ENCODE assay signal across 1 cellular context in the genomic region with DNA sequence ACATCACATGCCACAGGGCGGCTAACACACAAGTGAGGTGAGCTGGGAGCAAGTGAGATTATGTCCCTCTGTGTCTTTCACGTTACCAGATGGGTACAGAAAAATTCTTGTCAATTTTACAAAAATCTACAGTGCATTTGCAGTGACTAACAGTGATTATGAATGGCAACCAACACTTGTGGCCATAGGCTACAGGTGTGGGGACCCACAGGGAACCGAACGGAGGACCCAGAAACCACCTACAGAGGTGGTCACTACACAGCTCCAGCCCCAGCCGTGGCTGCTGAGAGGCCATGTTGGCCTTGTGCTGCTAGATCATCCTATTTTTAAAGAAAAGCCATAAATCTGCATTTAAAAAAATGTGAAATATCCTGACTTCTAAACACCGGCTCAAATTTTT.
TF ChIP-seq lines count a peak whose summit lies in the region.

No MANE protein-coding gene starts in this region.

TF ChIP-seq in GM12878, 131 proteins besides CTCF, POLR2A, EP300 and RAD21 (continued from another document):
- TF ChIP-seq, protein P1, sequence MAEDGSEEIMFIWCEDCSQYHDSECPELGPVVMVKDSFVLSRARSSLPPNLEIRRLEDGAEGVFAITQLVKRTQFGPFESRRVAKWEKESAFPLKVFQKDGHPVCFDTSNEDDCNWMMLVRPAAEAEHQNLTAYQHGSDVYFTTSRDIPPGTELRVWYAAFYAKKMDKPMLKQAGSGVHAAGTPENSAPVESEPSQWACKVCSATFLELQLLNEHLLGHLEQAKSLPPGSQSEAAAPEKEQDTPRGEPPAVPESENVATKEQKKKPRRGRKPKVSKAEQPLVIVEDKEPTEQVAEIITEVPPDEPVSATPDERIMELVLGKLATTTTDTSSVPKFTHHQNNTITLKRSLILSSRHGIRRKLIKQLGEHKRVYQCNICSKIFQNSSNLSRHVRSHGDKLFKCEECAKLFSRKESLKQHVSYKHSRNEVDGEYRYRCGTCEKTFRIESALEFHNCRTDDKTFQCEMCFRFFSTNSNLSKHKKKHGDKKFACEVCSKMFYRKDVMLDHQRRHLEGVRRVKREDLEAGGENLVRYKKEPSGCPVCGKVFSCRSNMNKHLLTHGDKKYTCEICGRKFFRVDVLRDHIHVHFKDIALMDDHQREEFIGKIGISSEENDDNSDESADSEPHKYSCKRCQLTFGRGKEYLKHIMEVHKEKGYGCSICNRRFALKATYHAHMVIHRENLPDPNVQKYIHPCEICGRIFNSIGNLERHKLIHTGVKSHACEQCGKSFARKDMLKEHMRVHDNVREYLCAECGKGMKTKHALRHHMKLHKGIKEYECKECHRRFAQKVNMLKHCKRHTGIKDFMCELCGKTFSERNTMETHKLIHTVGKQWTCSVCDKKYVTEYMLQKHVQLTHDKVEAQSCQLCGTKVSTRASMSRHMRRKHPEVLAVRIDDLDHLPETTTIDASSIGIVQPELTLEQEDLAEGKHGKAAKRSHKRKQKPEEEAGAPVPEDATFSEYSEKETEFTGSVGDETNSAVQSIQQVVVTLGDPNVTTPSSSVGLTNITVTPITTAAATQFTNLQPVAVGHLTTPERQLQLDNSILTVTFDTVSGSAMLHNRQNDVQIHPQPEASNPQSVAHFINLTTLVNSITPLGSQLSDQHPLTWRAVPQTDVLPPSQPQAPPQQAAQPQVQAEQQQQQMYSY (CRISPR knock-in tag; IDR thresholded peaks at IDR 0.05) = no peak
- TF ChIP-seq ASH2L (IDR thresholded peaks at IDR 0.05; ENCODE audit: borderline replicate concordance, low read depth) (no peak), BMI1 (IDR thresholded peaks at IDR 0.05; ENCODE audit: borderline replicate concordance) (no peak), NFYA (IDR thresholded peaks at IDR 0.05; ENCODE audit: borderline replicate concordance, low read depth, low read length) (no peak), SUPT20H (IDR thresholded peaks at IDR 0.05; ENCODE audit: borderline replicate concordance, control insufficient read depth, low read depth, low read length) (no peak), STAT1 (conservative IDR thresholded peaks at IDR 0.05) (no peak)
